1 cellular context compared by ENCODE assay signal in the genomic region with DNA sequence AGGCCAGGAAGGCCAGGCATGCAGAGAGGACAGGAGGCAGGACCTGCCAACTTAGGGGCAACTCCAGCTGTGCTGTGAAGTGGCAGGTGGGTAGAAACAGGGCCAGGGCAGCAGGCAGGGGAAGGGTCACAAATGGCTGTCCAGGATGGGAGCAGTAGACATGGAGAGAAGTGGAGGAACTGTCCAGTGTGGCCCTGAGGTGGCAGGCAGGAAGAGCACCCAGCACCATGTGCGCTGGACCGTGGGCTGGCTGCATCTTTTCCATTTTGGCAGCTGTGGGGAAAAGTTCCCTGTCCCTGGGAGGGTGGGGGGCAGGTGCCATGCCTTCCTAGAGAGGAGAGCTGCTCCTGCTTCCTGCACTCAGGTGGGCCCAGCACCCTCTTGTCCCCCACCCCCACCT.
TF ChIP-seq lines count a peak whose summit lies in the region.

No MANE protein-coding gene starts in this region.

TF ChIP-seq in HepG2, 621 proteins besides CTCF, POLR2A, EP300 and RAD21:
- TF ChIP-seq YEATS4 (CRISPR knock-in tag; IDR thresholded peaks at IDR 0.05; ENCODE audit: borderline replicate concordance) (no peak), AGO1 (IDR thresholded peaks at IDR 0.05; ENCODE audit: low read depth, low read length, poor library complexity, severe bottlenecking) (peak; percentile 72), CREM (IDR thresholded peaks at IDR 0.05) (no peak), CREM (CRISPR knock-in tag; IDR thresholded peaks at IDR 0.05) (no peak), TAF1 (CRISPR knock-in tag; IDR thresholded peaks at IDR 0.05) (no peak)
